12 cellular contexts compared by ENCODE assay signal in genomic region chr1:228404107-228404720, GRCh38. TPM values are rescaled to one million over a fixed set of nuclear protein-coding genes. Genes with fewer than 3 reads are reported as not detected.
A peak's percentile ranks its signal among the peaks of the same experiment; 100 is the strongest.
DNase-seq lines count a peak whose midpoint lies in the region; ATAC-seq, FAIRE-seq and TF ChIP-seq lines count a peak whose summit lies in the region.
"Had no signal": no experiment of that assay in that cellular context is flagged by ENCODE, and none has a peak within 500 bp of the region (broad histone marks: within the 10 kb centered on the region; RNA-seq: fewer than 3 reads in every experiment).

No MANE protein-coding gene starts in this region.

- peaks cover 21% of the 10 kb centered on the region for H3K36me3 ChIP-seq in left ventricle myocardium inferior
- no peaks in the 10 kb centered on the region for H3K36me3 ChIP-seq in hepatocyte (replicated peaks; ENCODE audit: insufficient read depth, low read depth)
- H3K36me3 ChIP-seq in upper lobe of right lung: peaks cover 22% of the 10 kb centered on the region

- no peaks in the 10 kb centered on the region for H3K9me2 ChIP-seq in hepatocyte (replicated peaks; ENCODE audit: insufficient read depth)

- H3K4me3 ChIP-seq in left ventricle myocardium inferior (peak overlapping the region; percentile 99), right cardiac atrium (ENCODE audit: low read length) (no peak overlapping the region), hepatocyte (no peak overlapping the region), upper lobe of right lung (peak overlapping the region; percentile 80)
- H3K4me3 ChIP-seq: mucosa of descending colon had no signal

- H3K79me2 ChIP-seq in hepatocyte: peaks cover 65% of the 10 kb centered on the region

- H3K9me3 ChIP-seq in left ventricle myocardium inferior (replicated peaks) (no peaks in the 10 kb centered on the region), right cardiac atrium (ENCODE audit: control insufficient read depth, low read length) (no peaks in the 10 kb centered on the region), hepatocyte (ENCODE audit: low read depth) (no peaks in the 10 kb centered on the region), upper lobe of right lung (no peaks in the 10 kb centered on the region)
- H3K9me3 ChIP-seq: mucosa of descending colon had no signal

- peaks cover 49% of the 10 kb centered on the region for H3K4me1 ChIP-seq in left ventricle myocardium inferior
- peaks cover 9% of the 10 kb centered on the region for H3K4me1 ChIP-seq in right cardiac atrium (ENCODE audit: control insufficient read depth, insufficient read depth, low read length)
- H3K4me1 ChIP-seq in hepatocyte (ENCODE audit: insufficient read depth): peaks cover 18% of the 10 kb centered on the region
- peaks cover 32% of the 10 kb centered on the region for H3K4me1 ChIP-seq in upper lobe of right lung

- H3K27me3 ChIP-seq in left ventricle myocardium inferior (ENCODE audit: low read depth) (no peaks in the 10 kb centered on the region), right cardiac atrium (ENCODE audit: control insufficient read depth, insufficient read depth) (no peaks in the 10 kb centered on the region), hepatocyte (no peaks in the 10 kb centered on the region), upper lobe of right lung (no peaks in the 10 kb centered on the region)

- DNase-seq in left ventricle myocardium inferior (no peak), right cardiac atrium (no peak), UCSD-AML1 (lab: John Stamatoyannopoulos, UW; ENCODE audit: unreplicated experiment) (peak; percentile 23), hepatocyte (ENCODE audit: low spot score) (no peak), upper lobe of right lung (peak; percentile 52), NCI-H146 (lab: John Stamatoyannopoulos, UW) (no peak), HTR-8/SVneo (ENCODE audit: insufficient read length, low spot score) (no peak)
- DNase-seq: activated gamma-delta T cell, NCI-H1105 had no signal

- H3K4me2 ChIP-seq in hepatocyte: peak overlapping the region; percentile 99

- intact Hi-C loops in left ventricle myocardium inferior (cut with micrococcal nuclease): no loop called here
- intact Hi-C loops in right cardiac atrium (cut with DNase I): loop anchor here in 1 of 4 donors (5.0 kb wide), 1 partner anchor 287 kb away; no protein-coding TSS in a partner anchor
- intact Hi-C loops in upper lobe of right lung (cut with DNase I): no loop called here

- TF ChIP-seq CTCF in left ventricle myocardium inferior (IDR thresholded peaks at IDR 0.05; ENCODE audit: borderline replicate concordance) (no peak), hepatocyte (IDR thresholded peaks at IDR 0.05; ENCODE audit: poor library complexity) (no peak), upper lobe of right lung (IDR thresholded peaks at IDR 0.05) (no peak)

- no peak for ATAC-seq in right cardiac atrium
- ATAC-seq in upper lobe of right lung: no peak
- no peak for ATAC-seq in GM18867 (IDR thresholded peaks at IDR 0.05; ENCODE audit: unreplicated experiment)
- ATAC-seq: mucosa of descending colon had no signal

- FAIRE-seq in HTR-8/SVneo (lab: Jason Lieb, UNC): no peak

- H4K20me1 ChIP-seq in hepatocyte (ENCODE audit: insufficient read depth, poor library complexity, severe bottlenecking): peaks cover 40% of the 10 kb centered on the region

- H2AFZ ChIP-seq in hepatocyte: no peak overlapping the region

- H3K27ac ChIP-seq in left ventricle myocardium inferior (replicated peaks) (no peak overlapping the region), right cardiac atrium (ENCODE audit: low read length) (no peak overlapping the region), hepatocyte (no peak overlapping the region), upper lobe of right lung (no peak overlapping the region)

- 82% methylated on average over 3 of the region's 3 CpGs for WGBS in right cardiac atrium
- WGBS in hepatocyte (ENCODE audit: low lambda C conversion rate, missing lambda C conversion rate): 91% methylated on average over 3 of the region's 3 CpGs

RNA-seq across cellular contexts. Expression of gene TRIM11, which starts 2.4 kb away (rescaled TPM):
- total RNA-seq in left ventricle myocardium inferior (6.2 TPM), right cardiac atrium (10 to 100 TPM in 1 of 4 donors, 1 to 10 TPM in 3; 8.9 to 10.7 (median 9.5) TPM), hepatocyte (10.4 and 13.8 TPM in 2 replicates), upper lobe of right lung (22.8 TPM)
- polyA plus RNA-seq in right cardiac atrium (5.9 TPM), hepatocyte (10.4 and 14.5 TPM in 2 replicates)

RNA-seq across cellular contexts. Expression of gene TRIM17, which starts 12.4 kb away (rescaled TPM):
- 0.36 TPM for total RNA-seq in left ventricle myocardium inferior
- total RNA-seq in right cardiac atrium: 1 to 10 TPM in 2 of 4 donors, under 1 TPM in 2; 0.56 to 2.4 (median 1.2) TPM
- polyA plus RNA-seq in right cardiac atrium: 0.41 TPM
- 2.1 and 2.4 TPM in 2 replicates for total RNA-seq in hepatocyte
- 5.7 and 7.3 TPM in 2 replicates for polyA plus RNA-seq in hepatocyte
- total RNA-seq in upper lobe of right lung: 2.6 TPM
- total RNA-seq: SK-MEL-5 had no signal

Comparison
In these comparisons a context has a peak if more than half of its experiments do, and no peak if none do; other contexts are left out.
1. H3K4me3 ChIP-seq: peak in left ventricle myocardium inferior (single experiment) and upper lobe of right lung (single experiment); none in right cardiac atrium (single experiment) and hepatocyte (single experiment).
2. DNase-seq: peak in UCSD-AML1 (single experiment) and upper lobe of right lung (single experiment); none in left ventricle myocardium inferior (single experiment), right cardiac atrium (0 of 3), hepatocyte (single experiment), NCI-H146 (single experiment) and HTR-8/SVneo (single experiment).